ENCODE assay signal across 29 cellular contexts in genomic region chr4:61440306-61440705, GRCh38.
"Had no signal": no experiment of that assay in that cellular context is flagged by ENCODE, and none has a peak within 500 bp of the region (broad histone marks: within the 10 kb centered on the region; RNA-seq: fewer than 3 reads in every experiment).

No MANE protein-coding gene starts in this region.

- DNase-seq: activated CD4-positive, alpha-beta memory T cell treated with anti-CD3 and anti-CD28 coated beads, Interleukin-2, amount 10 ng/mL, durations not matched to agents 7 days and 5 days; activated CD4-positive, alpha-beta T cell treated with anti-CD3 and anti-CD28 coated beads, Interleukin-2, amount 10 ng/mL, durations not matched to agents 24 days and 14 days; activated CD4-positive, CD25-positive, alpha-beta regulatory T cell treated with anti-CD3 and anti-CD28 coated beads, Interleukin-2, amount 50 U/mL, for 72 hours; activated CD8-positive, alpha-beta memory T cell treated with anti-CD3 and anti-CD28 coated beads, Interleukin-2, amount 50 U/mL, for 48 hours; activated gamma-delta T cell; activated naive CD4-positive, alpha-beta T cell treated with anti-CD3 and anti-CD28 coated beads, Interleukin-2, amount 10 ng/mL, durations not matched to agents 7 days and 5 days; activated T-cell treated with anti-CD3 and anti-CD28 coated beads, Interleukin-2, amount 50 U/mL, for 24 hours; amniotic stem cell; brain microvascular endothelial cell; cortex of kidney; head of caudate nucleus; hippocampal formation; kidney; left colon; midbrain; natural killer cell; occipital lobe; psoas muscle; sigmoid colon; stimulated activated CD4-positive, alpha-beta T cell treated with anti-CD3 and anti-CD28 coated beads, Interleukin-1b, Interleukin-23, amount 100 ng/mL, for 48 hours; stimulated activated CD4-positive, alpha-beta T cell treated with anti-CD3 and anti-CD28 coated beads, Interleukin-4, amount 100 ng/mL, for 4 hours; stimulated activated CD8-positive, alpha-beta memory T cell treated with anti-CD3 and anti-CD28 coated beads, Interleukin-4, amount 100 ng/mL, for 48 hours; stimulated activated naive CD8-positive, alpha-beta T cell treated with anti-CD3 and anti-CD28 coated beads, Interleukin-15, amount 100 ng/mL, for 72 hours; substantia nigra; T-helper 9 cell; thyroid gland; upper lobe of left lung had no signal

- ATAC-seq: gastroesophageal sphincter; left colon; natural killer cell; psoas muscle; stimulated activated memory B cell treated with anti-CD40 and anti-IgM and Interleukin-4, amounts not matched to agents 10 μg/mL and 1 μg/mL and 100 μg/mL, for 72 hours; stimulated activated naive CD8-positive, alpha-beta T cell treated with anti-CD3 and anti-CD28 coated beads, Interleukin-15, amount 100 ng/mL, for 72 hours had no signal
